ENCODE assay signal across 1 cellular context in genomic region chr9:2570615-2571479, GRCh38.
TF ChIP-seq lines count a peak whose summit lies in the region.

No MANE protein-coding gene starts in this region.

TF ChIP-seq in HEK293, 187 proteins besides CTCF, POLR2A, EP300 and RAD21 (continued from another document):
- TF ChIP-seq ZNF133 (tag by site-specific recombination; IDR thresholded peaks at IDR 0.05), result no peak
- TF ChIP-seq ZNF175 (tag by site-specific recombination; IDR thresholded peaks at IDR 0.05), result no peak
- no peak for TF ChIP-seq ZNF785 (tag by site-specific recombination; IDR thresholded peaks at IDR 0.05)
- no peak for TF ChIP-seq ZNF707 (tag by site-specific recombination; IDR thresholded peaks at IDR 0.05)
- TF ChIP-seq ZNF830 (tag by site-specific recombination; IDR thresholded peaks at IDR 0.05; ENCODE audit: low read depth), result no peak
- TF ChIP-seq ZNF354C (tag by site-specific recombination; IDR thresholded peaks at IDR 0.05; ENCODE audit: borderline replicate concordance, low read depth), result no peak
- no peak for TF ChIP-seq ZSCAN4 (tag by site-specific recombination; IDR thresholded peaks at IDR 0.05)
- no peak for TF ChIP-seq ZNF626 (tag by site-specific recombination; IDR thresholded peaks at IDR 0.05)
- TF ChIP-seq ZNF510 (tag by site-specific recombination; IDR thresholded peaks at IDR 0.05; ENCODE audit: insufficient replicate concordance), result no peak
- no peak for TF ChIP-seq EGR2 (tag by site-specific recombination; IDR thresholded peaks at IDR 0.05; ENCODE audit: low read depth)
- TF ChIP-seq KLF1 (tag by site-specific recombination; IDR thresholded peaks at IDR 0.05), result no peak
- TF ChIP-seq ZNF837 (tag by site-specific recombination; IDR thresholded peaks at IDR 0.05), result no peak
- TF ChIP-seq, protein P1, sequence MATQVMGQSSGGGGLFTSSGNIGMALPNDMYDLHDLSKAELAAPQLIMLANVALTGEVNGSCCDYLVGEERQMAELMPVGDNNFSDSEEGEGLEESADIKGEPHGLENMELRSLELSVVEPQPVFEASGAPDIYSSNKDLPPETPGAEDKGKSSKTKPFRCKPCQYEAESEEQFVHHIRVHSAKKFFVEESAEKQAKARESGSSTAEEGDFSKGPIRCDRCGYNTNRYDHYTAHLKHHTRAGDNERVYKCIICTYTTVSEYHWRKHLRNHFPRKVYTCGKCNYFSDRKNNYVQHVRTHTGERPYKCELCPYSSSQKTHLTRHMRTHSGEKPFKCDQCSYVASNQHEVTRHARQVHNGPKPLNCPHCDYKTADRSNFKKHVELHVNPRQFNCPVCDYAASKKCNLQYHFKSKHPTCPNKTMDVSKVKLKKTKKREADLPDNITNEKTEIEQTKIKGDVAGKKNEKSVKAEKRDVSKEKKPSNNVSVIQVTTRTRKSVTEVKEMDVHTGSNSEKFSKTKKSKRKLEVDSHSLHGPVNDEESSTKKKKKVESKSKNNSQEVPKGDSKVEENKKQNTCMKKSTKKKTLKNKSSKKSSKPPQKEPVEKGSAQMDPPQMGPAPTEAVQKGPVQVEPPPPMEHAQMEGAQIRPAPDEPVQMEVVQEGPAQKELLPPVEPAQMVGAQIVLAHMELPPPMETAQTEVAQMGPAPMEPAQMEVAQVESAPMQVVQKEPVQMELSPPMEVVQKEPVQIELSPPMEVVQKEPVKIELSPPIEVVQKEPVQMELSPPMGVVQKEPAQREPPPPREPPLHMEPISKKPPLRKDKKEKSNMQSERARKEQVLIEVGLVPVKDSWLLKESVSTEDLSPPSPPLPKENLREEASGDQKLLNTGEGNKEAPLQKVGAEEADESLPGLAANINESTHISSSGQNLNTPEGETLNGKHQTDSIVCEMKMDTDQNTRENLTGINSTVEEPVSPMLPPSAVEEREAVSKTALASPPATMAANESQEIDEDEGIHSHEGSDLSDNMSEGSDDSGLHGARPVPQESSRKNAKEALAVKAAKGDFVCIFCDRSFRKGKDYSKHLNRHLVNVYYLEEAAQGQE (tag by site-specific recombination; IDR thresholded peaks at IDR 0.05), result no peak
- no peak for TF ChIP-seq ZNF239 (tag by site-specific recombination; IDR thresholded peaks at IDR 0.05)
- TF ChIP-seq KLF8 (tag by site-specific recombination; IDR thresholded peaks at IDR 0.05), result peak; percentile 32; the same call in 1 of the 2 replicates
- TF ChIP-seq HIC1 (tag by site-specific recombination; IDR thresholded peaks at IDR 0.05), result no peak
- TF ChIP-seq ZNF791 (tag by site-specific recombination; IDR thresholded peaks at IDR 0.05), result no peak
- TF ChIP-seq SP2 (tag by site-specific recombination; IDR thresholded peaks at IDR 0.05), result no peak
- peak; percentile 69; the same call in 1 of the 2 replicates for TF ChIP-seq GLI2 (tag by site-specific recombination; IDR thresholded peaks at IDR 0.05; ENCODE audit: borderline replicate concordance, low read depth)
- TF ChIP-seq ZNF423 (tag by site-specific recombination; IDR thresholded peaks at IDR 0.05), result peak; percentile 35; the same call in 1 of the 2 replicates
- TF ChIP-seq ZSCAN5A (tag by site-specific recombination; IDR thresholded peaks at IDR 0.05), result no peak
- TF ChIP-seq ZNF140 (tag by site-specific recombination; IDR thresholded peaks at IDR 0.05), result no peak
- TF ChIP-seq ZNF623 (tag by site-specific recombination; IDR thresholded peaks at IDR 0.05), result no peak
- TF ChIP-seq, protein P2, sequence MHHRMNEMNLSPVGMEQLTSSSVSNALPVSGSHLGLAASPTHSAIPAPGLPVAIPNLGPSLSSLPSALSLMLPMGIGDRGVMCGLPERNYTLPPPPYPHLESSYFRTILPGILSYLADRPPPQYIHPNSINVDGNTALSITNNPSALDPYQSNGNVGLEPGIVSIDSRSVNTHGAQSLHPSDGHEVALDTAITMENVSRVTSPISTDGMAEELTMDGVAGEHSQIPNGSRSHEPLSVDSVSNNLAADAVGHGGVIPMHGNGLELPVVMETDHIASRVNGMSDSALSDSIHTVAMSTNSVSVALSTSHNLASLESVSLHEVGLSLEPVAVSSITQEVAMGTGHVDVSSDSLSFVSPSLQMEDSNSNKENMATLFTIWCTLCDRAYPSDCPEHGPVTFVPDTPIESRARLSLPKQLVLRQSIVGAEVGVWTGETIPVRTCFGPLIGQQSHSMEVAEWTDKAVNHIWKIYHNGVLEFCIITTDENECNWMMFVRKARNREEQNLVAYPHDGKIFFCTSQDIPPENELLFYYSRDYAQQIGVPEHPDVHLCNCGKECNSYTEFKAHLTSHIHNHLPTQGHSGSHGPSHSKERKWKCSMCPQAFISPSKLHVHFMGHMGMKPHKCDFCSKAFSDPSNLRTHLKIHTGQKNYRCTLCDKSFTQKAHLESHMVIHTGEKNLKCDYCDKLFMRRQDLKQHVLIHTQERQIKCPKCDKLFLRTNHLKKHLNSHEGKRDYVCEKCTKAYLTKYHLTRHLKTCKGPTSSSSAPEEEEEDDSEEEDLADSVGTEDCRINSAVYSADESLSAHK (tag by site-specific recombination; IDR thresholded peaks at IDR 0.05), result peak; percentile 94
- TF ChIP-seq ZNF704 (tag by site-specific recombination; IDR thresholded peaks at IDR 0.05), result no peak
- TF ChIP-seq ZNF10 (tag by site-specific recombination; IDR thresholded peaks at IDR 0.05), result peak; percentile 76
- TF ChIP-seq ZNF223 (tag by site-specific recombination; IDR thresholded peaks at IDR 0.05), result no peak
- TF ChIP-seq ZNF248 (tag by site-specific recombination; IDR thresholded peaks at IDR 0.05), result no peak
- TF ChIP-seq ZNF654 (tag by site-specific recombination; IDR thresholded peaks at IDR 0.05; ENCODE audit: low read depth), result no peak
- no peak for TF ChIP-seq ZNF302 (tag by site-specific recombination; IDR thresholded peaks at IDR 0.05; ENCODE audit: low read depth)
- no peak for TF ChIP-seq ZNF416 (tag by site-specific recombination; IDR thresholded peaks at IDR 0.05)
- TF ChIP-seq ZNF211 (tag by site-specific recombination; IDR thresholded peaks at IDR 0.05; ENCODE audit: low read depth), result no peak
- no peak; the same call in 1 of the 2 replicates for TF ChIP-seq ZBTB1 (tag by site-specific recombination; IDR thresholded peaks at IDR 0.05)
- TF ChIP-seq KLF10 (tag by site-specific recombination; IDR thresholded peaks at IDR 0.05), result no peak
- no peak for TF ChIP-seq ZNF701 (tag by site-specific recombination; IDR thresholded peaks at IDR 0.05)
- TF ChIP-seq, protein P3, sequence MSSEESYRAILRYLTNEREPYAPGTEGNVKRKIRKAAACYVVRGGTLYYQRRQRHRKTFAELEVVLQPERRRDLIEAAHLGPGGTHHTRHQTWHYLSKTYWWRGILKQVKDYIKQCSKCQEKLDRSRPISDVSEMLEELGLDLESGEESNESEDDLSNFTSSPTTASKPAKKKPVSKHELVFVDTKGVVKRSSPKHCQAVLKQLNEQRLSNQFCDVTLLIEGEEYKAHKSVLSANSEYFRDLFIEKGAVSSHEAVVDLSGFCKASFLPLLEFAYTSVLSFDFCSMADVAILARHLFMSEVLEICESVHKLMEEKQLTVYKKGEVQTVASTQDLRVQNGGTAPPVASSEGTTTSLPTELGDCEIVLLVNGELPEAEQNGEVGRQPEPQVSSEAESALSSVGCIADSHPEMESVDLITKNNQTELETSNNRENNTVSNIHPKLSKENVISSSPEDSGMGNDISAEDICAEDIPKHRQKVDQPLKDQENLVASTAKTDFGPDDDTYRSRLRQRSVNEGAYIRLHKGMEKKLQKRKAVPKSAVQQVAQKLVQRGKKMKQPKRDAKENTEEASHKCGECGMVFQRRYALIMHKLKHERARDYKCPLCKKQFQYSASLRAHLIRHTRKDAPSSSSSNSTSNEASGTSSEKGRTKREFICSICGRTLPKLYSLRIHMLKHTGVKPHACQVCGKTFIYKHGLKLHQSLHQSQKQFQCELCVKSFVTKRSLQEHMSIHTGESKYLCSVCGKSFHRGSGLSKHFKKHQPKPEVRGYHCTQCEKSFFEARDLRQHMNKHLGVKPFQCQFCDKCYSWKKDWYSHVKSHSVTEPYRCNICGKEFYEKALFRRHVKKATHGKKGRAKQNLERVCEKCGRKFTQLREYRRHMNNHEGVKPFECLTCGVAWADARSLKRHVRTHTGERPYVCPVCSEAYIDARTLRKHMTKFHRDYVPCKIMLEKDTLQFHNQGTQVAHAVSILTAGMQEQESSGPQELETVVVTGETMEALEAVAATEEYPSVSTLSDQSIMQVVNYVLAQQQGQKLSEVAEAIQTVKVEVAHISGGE (tag by site-specific recombination; conservative IDR thresholded peaks at IDR 0.05; ENCODE audit: low read depth), result no peak
- TF ChIP-seq SETDB1 (IDR thresholded peaks at IDR 0.05; ENCODE audit: insufficient read length, low read length), result peak; percentile 24
- no peak for TF ChIP-seq ZNF280C (tag by site-specific recombination; IDR thresholded peaks at IDR 0.05)
- no peak for TF ChIP-seq BCL11B (tag by site-specific recombination; IDR thresholded peaks at IDR 0.05; ENCODE audit: low read depth)
- no peak for TF ChIP-seq ZNF174 (tag by site-specific recombination; IDR thresholded peaks at IDR 0.05)
- TF ChIP-seq ZNF530 (tag by site-specific recombination; IDR thresholded peaks at IDR 0.05; ENCODE audit: low read depth), result no peak
- TF ChIP-seq ZNF747 (tag by site-specific recombination; IDR thresholded peaks at IDR 0.05), result no peak
- TF ChIP-seq ZBTB20 (tag by site-specific recombination; IDR thresholded peaks at IDR 0.05), result no peak
- TF ChIP-seq TCF7L2 (IDR thresholded peaks at IDR 0.05; ENCODE audit: borderline replicate concordance, low read depth, low read length), result no peak
- peak; percentile 99 for TF ChIP-seq ZNF664 (tag by site-specific recombination; IDR thresholded peaks at IDR 0.05)
- no peak for TF ChIP-seq ZNF433 (tag by site-specific recombination; IDR thresholded peaks at IDR 0.05; ENCODE audit: low read depth)
- TF ChIP-seq SP7 (tag by site-specific recombination; IDR thresholded peaks at IDR 0.05), result peak; percentile 93
- TF ChIP-seq FEZF1 (tag by site-specific recombination; IDR thresholded peaks at IDR 0.05), result peak; percentile 89
TF ChIP-seq in HEK293: peak in this region for 60.
